Comparison of ENCODE assay signal across 22 cellular contexts in genomic region chr2:217798191-217798590, GRCh38.
DNase-seq lines count a peak whose midpoint lies in the region; ATAC-seq and TF ChIP-seq lines count a peak whose summit lies in the region.
"Had no signal": no experiment of that assay in that cellular context is flagged by ENCODE, and none has a peak within 500 bp of the region (broad histone marks: within the 10 kb centered on the region; RNA-seq: fewer than 3 reads in every experiment).

No MANE protein-coding gene starts in this region.

- peaks cover 5% of the 10 kb centered on the region for H3K4me1 Mint-ChIP-seq in progenitor cell of endocrine pancreas (ENCODE audit: low read depth)
- H3K4me1 Mint-ChIP-seq in activated CD4-positive, alpha-beta T cell treated with anti-CD3 and anti-CD28 coated beads, Interleukin-2, amount 10 ng/mL, durations not matched to agents 24 days and 14 days: peaks cover 7% of the 10 kb centered on the region

- H3K36me3 ChIP-seq in left ventricle myocardium inferior (peaks cover 22% of the 10 kb centered on the region), transverse colon (peaks cover 0 to 3% (median 0%) of the 10 kb centered on the region in 4 donors)
- H3K36me3 ChIP-seq: ovary had no signal

- no peaks in the 10 kb centered on the region for H3K36me3 Mint-ChIP-seq in progenitor cell of endocrine pancreas (ENCODE audit: insufficient read depth)
- H3K36me3 Mint-ChIP-seq in activated CD4-positive, alpha-beta T cell treated with anti-CD3 and anti-CD28 coated beads, Interleukin-2, amount 10 ng/mL, durations not matched to agents 24 days and 14 days (ENCODE audit: low read depth): no peaks in the 10 kb centered on the region
- H3K36me3 Mint-ChIP-seq: activated naive CD8-positive, alpha-beta T cell treated with anti-CD3 and anti-CD28 coated beads, Interleukin-2, amount 10 ng/mL, durations not matched to agents 7 days and 5 days had no signal

- no peak overlapping the region for H3K4me3 Mint-ChIP-seq in progenitor cell of endocrine pancreas (ENCODE audit: low read depth)
- H3K4me3 Mint-ChIP-seq in activated CD4-positive, alpha-beta T cell treated with anti-CD3 and anti-CD28 coated beads, Interleukin-2, amount 10 ng/mL, durations not matched to agents 24 days and 14 days: no peak overlapping the region
- H3K4me3 Mint-ChIP-seq: activated naive CD8-positive, alpha-beta T cell treated with anti-CD3 and anti-CD28 coated beads, Interleukin-2, amount 10 ng/mL, durations not matched to agents 7 days and 5 days; dendritic cell treated with granulocyte-macrophage colony-stimulating factor and Interleukin-4, amounts not matched to agents 40 ng/mL and 50 ng/mL, for 4 days; T-helper 17 cell had no signal

- H3K9me3 Mint-ChIP-seq in progenitor cell of endocrine pancreas (ENCODE audit: low read depth): no peaks in the 10 kb centered on the region
- H3K9me3 Mint-ChIP-seq in activated CD4-positive, alpha-beta T cell treated with anti-CD3 and anti-CD28 coated beads, Interleukin-2, amount 10 ng/mL, durations not matched to agents 24 days and 14 days: no peaks in the 10 kb centered on the region
- H3K9me3 Mint-ChIP-seq: activated naive CD8-positive, alpha-beta T cell treated with anti-CD3 and anti-CD28 coated beads, Interleukin-2, amount 10 ng/mL, durations not matched to agents 7 days and 5 days; dendritic cell treated with granulocyte-macrophage colony-stimulating factor and Interleukin-4, amounts not matched to agents 40 ng/mL and 50 ng/mL, for 4 days had no signal

- H3K27ac ChIP-seq in left ventricle myocardium inferior (replicated peaks): peak overlapping the region; percentile 73
- peak overlapping the region in 1 of 2 donors; percentile 72 for H3K27ac ChIP-seq in coronary artery
- peak overlapping the region; percentile 24 to 62 (median 36) for H3K27ac ChIP-seq in transverse colon
- H3K27ac ChIP-seq: PC-9 had no signal

- no peak for DNase-seq in left ventricle myocardium inferior
- no peak for DNase-seq in cardiac septum (ENCODE audit: low spot score)
- DNase-seq in coronary artery (ENCODE audit: low spot score): peak; percentile 67
- DNase-seq in progenitor cell of endocrine pancreas (ENCODE audit: low spot score, unreplicated experiment): peak; percentile 1
- DNase-seq in transverse colon: no peak
- no peak for DNase-seq in activated CD4-positive, alpha-beta T cell treated with anti-CD3 and anti-CD28 coated beads, Interleukin-2, amount 10 ng/mL, durations not matched to agents 24 days and 14 days
- DNase-seq: activated CD4-positive, CD25-positive, alpha-beta regulatory T cell; activated gamma-delta T cell; activated naive CD8-positive, alpha-beta T cell treated with anti-CD3 and anti-CD28 coated beads, Interleukin-2, amount 10 ng/mL, durations not matched to agents 7 days and 5 days; activated T-cell treated with anti-CD3 and anti-CD28 coated beads for 4 hours; central memory CD4-positive, alpha-beta T cell; DND-41; foreskin fibroblast; PC-9; stimulated activated naive CD8-positive, alpha-beta T cell treated with anti-CD3 and anti-CD28 coated beads, Interleukin-15, Interleukin-2, amounts not matched to agents 100 U/mL and 50 U/mL, for 24 hours; T-helper 17 cell had no signal

- in situ Hi-C loops in transverse colon (cut with MboI; ENCODE audit: low pct_ligation_motif_present in 1 of 4, low pct_unique_long_range_greater_than_20kb in 1 of 4, low sequenced_read_pairs in 3 of 4): loop anchor here (5.0 to 25.0 kb wide), 5 partner anchors 87 to 214 kb away; partner anchors contain the start of gene TNS1 (in 1 of the 4)

- H3K4me1 ChIP-seq in left ventricle myocardium inferior (peaks cover 93% of the 10 kb centered on the region), transverse colon (peaks cover 0 to 9% (median 3%) of the 10 kb centered on the region in 4 donors)

- H3K27me3 ChIP-seq in left ventricle myocardium inferior (ENCODE audit: low read depth) (no peaks in the 10 kb centered on the region), transverse colon (no peaks in the 10 kb centered on the region)
- H3K27me3 ChIP-seq: ovary, spleen, tibial nerve had no signal

- TF ChIP-seq CTCF in left ventricle myocardium inferior (IDR thresholded peaks at IDR 0.05; ENCODE audit: borderline replicate concordance): no peak
- TF ChIP-seq CTCF in coronary artery (IDR thresholded peaks at IDR 0.05): no peak
- no peak for TF ChIP-seq CTCF in progenitor cell of endocrine pancreas (IDR thresholded peaks at IDR 0.05; ENCODE audit: unreplicated experiment)
- TF ChIP-seq CTCF in transverse colon (IDR thresholded peaks at IDR 0.05): no peak

- intact Hi-C loops in left ventricle myocardium inferior (cut with micrococcal nuclease): no loop called here
- intact Hi-C loops in cardiac septum (cut with DNase I): no loop called here
- intact Hi-C loops in transverse colon (cut with DNase I; ENCODE audit: low total_unique reads): no loop called here
- intact Hi-C loops in activated CD4-positive, alpha-beta T cell treated with anti-CD3 and anti-CD28 coated beads, Interleukin-2, amount 10 ng/mL, durations not matched to agents 24 days and 14 days (cut with micrococcal nuclease): no loop called here

- no peak for ATAC-seq in HG03378 (IDR thresholded peaks at IDR 0.05; ENCODE audit: unreplicated experiment)
- no peak for ATAC-seq in GM18858 (IDR thresholded peaks at IDR 0.05; ENCODE audit: unreplicated experiment)
- ATAC-seq: stimulated activated naive CD8-positive, alpha-beta T cell treated with anti-CD3 and anti-CD28 coated beads, Interleukin-15, Interleukin-2, amounts not matched to agents 100 U/mL and 50 U/mL, for 24 hours had no signal

- H3K4me3 ChIP-seq in left ventricle myocardium inferior (no peak overlapping the region), coronary artery (no peak overlapping the region), transverse colon (no peak overlapping the region)
- H3K4me3 ChIP-seq: ovary, PC-9, spleen, tibial nerve had no signal

- H3K9me3 ChIP-seq in left ventricle myocardium inferior (replicated peaks): no peaks in the 10 kb centered on the region
- H3K9me3 ChIP-seq in transverse colon: no peaks in the 10 kb centered on the region
- H3K9me3 ChIP-seq: ovary, spleen, tibial nerve had no signal

- H3K27me3 Mint-ChIP-seq in progenitor cell of endocrine pancreas: peaks cover 3% of the 10 kb centered on the region
- H3K27me3 Mint-ChIP-seq in activated CD4-positive, alpha-beta T cell treated with anti-CD3 and anti-CD28 coated beads, Interleukin-2, amount 10 ng/mL, durations not matched to agents 24 days and 14 days: no peaks in the 10 kb centered on the region
- H3K27me3 Mint-ChIP-seq: activated naive CD8-positive, alpha-beta T cell treated with anti-CD3 and anti-CD28 coated beads, Interleukin-2, amount 10 ng/mL, durations not matched to agents 7 days and 5 days; T-helper 17 cell had no signal

- H3K27ac Mint-ChIP-seq in progenitor cell of endocrine pancreas: no peak overlapping the region
- H3K27ac Mint-ChIP-seq in activated CD4-positive, alpha-beta T cell treated with anti-CD3 and anti-CD28 coated beads, Interleukin-2, amount 10 ng/mL, durations not matched to agents 24 days and 14 days: no peak overlapping the region
- H3K27ac Mint-ChIP-seq: activated naive CD8-positive, alpha-beta T cell treated with anti-CD3 and anti-CD28 coated beads, Interleukin-2, amount 10 ng/mL, durations not matched to agents 7 days and 5 days; T-helper 17 cell had no signal

- 95 to 96% methylated on average over 7 of the region's 7 CpGs for WGBS in transverse colon (ENCODE audit: low coverage in 1 of 2), 2 donors

- TF ChIP-seq POLR2A in transverse colon (IDR thresholded peaks at IDR 0.05): no peak

- TF ChIP-seq EP300 in transverse colon (IDR thresholded peaks at IDR 0.05; ENCODE audit: low read depth): no peak

Comparison
In these comparisons a context has a peak if more than half of its experiments do, and no peak if none do; other contexts are left out.
1. DNase-seq: peak in coronary artery (single experiment) and progenitor cell of endocrine pancreas (single experiment); none in left ventricle myocardium inferior (single experiment), cardiac septum (single experiment), transverse colon (single experiment) and activated CD4-positive, alpha-beta T cell treated with anti-CD3 and anti-CD28 coated beads, Interleukin-2, amount 10 ng/mL, durations not matched to agents 24 days and 14 days (single experiment).